Comparison of ENCODE assay signal across 1 cellular context in the genomic region with DNA sequence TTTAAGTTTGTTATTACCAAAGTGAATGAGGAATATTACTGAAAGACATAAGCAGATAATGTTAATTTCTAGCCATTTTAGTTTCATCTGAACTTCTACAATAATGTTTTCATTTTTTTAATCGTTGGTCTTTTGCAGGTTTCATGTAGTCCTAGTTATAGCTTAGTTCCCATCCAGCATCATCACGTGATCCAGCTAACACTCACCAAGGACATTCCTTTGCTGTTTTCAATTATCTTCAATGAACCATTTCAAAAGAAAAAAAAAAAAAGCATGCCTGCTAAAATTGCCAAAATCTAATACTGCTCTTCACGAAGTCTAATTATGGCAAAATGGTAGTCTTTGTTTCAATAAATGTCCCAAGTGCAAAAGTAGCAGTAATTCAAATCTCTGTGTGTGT.
TF ChIP-seq lines count a peak whose summit lies in the region.

No MANE protein-coding gene starts in this region.

TF ChIP-seq in SK-N-SH treated with all-trans-retinoic acid at 6 μM for 48 hours, 23 proteins besides CTCF, POLR2A, EP300 and RAD21 (continued from another document):
- no peak for TF ChIP-seq SNAI2 (CRISPR knock-in tag; IDR thresholded peaks at IDR 0.05)
- no peak for TF ChIP-seq ZFP3 (CRISPR knock-in tag; IDR thresholded peaks at IDR 0.05)
- no peak for TF ChIP-seq TCF4 (CRISPR knock-in tag; IDR thresholded peaks at IDR 0.05; ENCODE audit: borderline replicate concordance)
